17 cellular contexts compared by ENCODE assay signal in genomic region chr2:99088017-99088416, GRCh38. TPM values are rescaled to one million over a fixed set of nuclear protein-coding genes. Genes with fewer than 3 reads are reported as not detected.
A peak's percentile ranks its signal among the peaks of the same experiment; 100 is the strongest.
DNase-seq lines count a peak whose midpoint lies in the region; ATAC-seq, FAIRE-seq and TF ChIP-seq lines count a peak whose summit lies in the region.
"Had no signal": no experiment of that assay in that cellular context is flagged by ENCODE, and none has a peak within 500 bp of the region (broad histone marks: within the 10 kb centered on the region; RNA-seq: fewer than 3 reads in every experiment).

No MANE protein-coding gene starts in this region.

- no peaks in the 10 kb centered on the region for H3K36me3 ChIP-seq in body of pancreas (replicated peaks in 1 of 2; ENCODE audit: insufficient read depth in 1 of 2, low read depth in 2 of 2)
- H3K36me3 ChIP-seq: thyroid gland had no signal

- intact Hi-C loops in body of pancreas (cut with DNase I) = no loop called here

- TF ChIP-seq POLR2A in GM12891 (IDR thresholded peaks at IDR 0.05; ENCODE audit: low read depth, low read length) (no peak), body of pancreas (IDR thresholded peaks at IDR 0.05) (no peak)

- H3K9me3 ChIP-seq in body of pancreas = no peaks in the 10 kb centered on the region
- H3K9me3 ChIP-seq: thyroid gland had no signal

- ATAC-seq in GM21526 (IDR thresholded peaks at IDR 0.05; ENCODE audit: low FRiP score, unreplicated experiment) = peak; percentile 66
- ATAC-seq in HG03354 (IDR thresholded peaks at IDR 0.05; ENCODE audit: poor library complexity, severe bottlenecking, unreplicated experiment) = peak; percentile 49
- ATAC-seq in GM19455 (IDR thresholded peaks at IDR 0.05; ENCODE audit: unreplicated experiment) = no peak
- ATAC-seq in body of pancreas = no peak
- ATAC-seq: activated CD8-positive, alpha-beta memory T cell treated with anti-CD3 and anti-CD28 coated beads, Interleukin-2, amount 10 ng/mL, durations not matched to agents 7 days and 5 days had no signal

- H3K4me1 ChIP-seq in body of pancreas = no peaks in the 10 kb centered on the region
- H3K4me1 ChIP-seq: thyroid gland had no signal

- 65 to 72% methylated on average over 1 of the region's 1 CpG for WGBS in body of pancreas, 2 donors

- no peak overlapping the region for H3K27ac ChIP-seq in body of pancreas
- H3K27ac ChIP-seq: thyroid gland had no signal

- DNase-seq in GM12891 (ENCODE audit: insufficient read length, low spot score) = no peak
- peak; percentile 32 for DNase-seq in amniotic epithelial cell (ENCODE audit: low read depth)
- no peak for DNase-seq in activated CD8-positive, alpha-beta memory T cell treated with anti-CD3 and anti-CD28 coated beads for 24 hours
- DNase-seq in HT-29 (ENCODE audit: low spot score) = no peak
- no peak for DNase-seq in body of pancreas
- DNase-seq: activated CD8-positive, alpha-beta memory T cell treated with anti-CD3 and anti-CD28 coated beads, Interleukin-2, amount 10 ng/mL, durations not matched to agents 7 days and 5 days; activated naive CD4-positive, alpha-beta T cell; effector CD8-positive, alpha-beta T cell; NCI-H1694 treated with DMSO at 0.1 percent for 48 hours; NCI-H524; nephron progenitor cell; retina; thyroid gland had no signal

- FAIRE-seq in GM12891 (lab: Jason Lieb, UNC) = peak; percentile 23

- no peak overlapping the region for H3K4me3 ChIP-seq in body of pancreas
- H3K4me3 ChIP-seq: lung, thyroid gland had no signal

- no peak for TF ChIP-seq CTCF in body of pancreas (IDR thresholded peaks at IDR 0.05)

- no peaks in the 10 kb centered on the region for H3K27me3 ChIP-seq in body of pancreas
- H3K27me3 ChIP-seq: thyroid gland had no signal

TF ChIP-seq in GM12891, 5 proteins besides CTCF, POLR2A, EP300 and RAD21:
- no peak for TF ChIP-seq TAF1 (IDR thresholded peaks at IDR 0.05; ENCODE audit: low read depth, low read length)
- no peak for TF ChIP-seq POU2F2 (IDR thresholded peaks at IDR 0.05; ENCODE audit: low read depth, low read length)
- no peak for TF ChIP-seq SPI1 (IDR thresholded peaks at IDR 0.05; ENCODE audit: low read depth, low read length)
- no peak for TF ChIP-seq POLR2AphosphoS5 (IDR thresholded peaks at IDR 0.05; ENCODE audit: low read depth, low read length)
- no peak for TF ChIP-seq PAX5 (IDR thresholded peaks at IDR 0.05; ENCODE audit: insufficient read depth, low read length, severe bottlenecking)

RNA-seq across cellular contexts. Expression of gene C2orf15, which starts 53.5 kb away (rescaled TPM):
- 1.2 TPM for polyA plus RNA-seq in GM12891 (2012; ENCODE audit: low read depth, missing spikeins)
- total RNA-seq in HT-29 (2014; rRNA removed; shearing (Covaris generic)) = 4.6 and 4.9 TPM in 2 replicates
- 1 to 10 TPM in 1 of 2 donors, not detected in 1; 3.9 TPM for total RNA-seq in body of pancreas

Comparison
In these comparisons a context has a peak if more than half of its experiments do, and no peak if none do; other contexts are left out.
1. ATAC-seq: peak in GM21526 (single experiment) and HG03354 (single experiment); none in GM19455 (single experiment) and body of pancreas (single experiment).